ENCODE assay signal across 12 cellular contexts in the genomic region with DNA sequence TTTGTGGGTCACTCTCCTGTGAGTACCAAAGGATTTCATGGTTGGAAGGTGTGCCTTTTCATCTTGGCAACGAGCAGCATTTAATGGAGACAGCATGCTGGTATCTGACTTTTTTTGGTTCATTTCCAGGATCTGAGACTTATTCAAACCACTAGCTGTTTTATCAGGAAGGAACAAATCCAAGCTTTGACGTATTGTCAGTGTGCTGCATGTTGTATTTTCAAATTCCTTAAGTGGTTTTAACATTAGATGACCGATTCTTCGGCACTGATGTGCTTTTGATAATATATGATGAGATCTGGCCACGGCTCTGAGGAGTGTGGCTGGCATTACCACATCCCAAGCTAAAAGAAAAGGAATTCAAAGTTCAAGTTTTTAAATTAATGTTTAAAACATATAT. TPM values are rescaled to one million over a fixed set of nuclear protein-coding genes. Genes with fewer than 3 reads are reported as not detected.
DNase-seq lines count a peak whose midpoint lies in the region; ATAC-seq and TF ChIP-seq lines count a peak whose summit lies in the region.
"Had no signal": no experiment of that assay in that cellular context is flagged by ENCODE, and none has a peak within 500 bp of the region (broad histone marks: within the 10 kb centered on the region; RNA-seq: fewer than 3 reads in every experiment).

No MANE protein-coding gene starts in this region.

- H3K36me3 ChIP-seq in SJSA1 (peaks cover 20% of the 10 kb centered on the region), esophagus muscularis mucosa (peaks cover 0 to 4% (median 2%) of the 10 kb centered on the region in 4 donors), vagina (no peaks in the 10 kb centered on the region)

- TF ChIP-seq EP300 in esophagus muscularis mucosa (IDR thresholded peaks at IDR 0.05) = no peak

- H3K27me3 ChIP-seq in SJSA1 (replicated peaks) = no peaks in the 10 kb centered on the region
- H3K27me3 ChIP-seq in esophagus muscularis mucosa = no peaks in the 10 kb centered on the region
- no peaks in the 10 kb centered on the region for H3K27me3 ChIP-seq in vagina

- 28% methylated on average over 5 of the region's 5 CpGs for WGBS in esophagus muscularis mucosa

- H3K27ac ChIP-seq in SJSA1 (peak overlapping the region; percentile 25; the same call in 1 of the 2 replicates), esophagus muscularis mucosa (replicated peaks in 1 of 4) (peak overlapping the region; percentile 75 to 82 (median 81)), vagina (peak overlapping the region; percentile 68)

- intact Hi-C loops in esophagus muscularis mucosa (cut with DNase I) = no loop called here
- intact Hi-C loops in vagina (cut with DNase I) = no loop called here

- in situ Hi-C loops in KBM-7 (cut with MboI; ENCODE audit: low pct_unique_long_range_greater_than_20kb, low sequenced_read_pairs) = no loop called here

- peaks cover 14% of the 10 kb centered on the region for H3K4me1 ChIP-seq in SJSA1 (replicated peaks)
- peaks cover 30 to 46% (median 41%) of the 10 kb centered on the region in 4 donors for H3K4me1 ChIP-seq in esophagus muscularis mucosa
- peaks cover 14% of the 10 kb centered on the region for H3K4me1 ChIP-seq in vagina

- H3K4me3 ChIP-seq in SJSA1 (no peak overlapping the region), esophagus muscularis mucosa (no peak overlapping the region), vagina (no peak overlapping the region)

- no peaks in the 10 kb centered on the region for H3K9me3 ChIP-seq in SJSA1 (replicated peaks)
- no peaks in the 10 kb centered on the region for H3K9me3 ChIP-seq in esophagus muscularis mucosa
- H3K9me3 ChIP-seq in vagina = no peaks in the 10 kb centered on the region

- ATAC-seq in GM21447 (IDR thresholded peaks at IDR 0.05; ENCODE audit: unreplicated experiment) = no peak
- ATAC-seq: activated T-cell treated with anti-CD3 and anti-CD28 coated beads, Interleukin-2, amount 50 U/mL, for 72 hours; naive thymus-derived CD4-positive, alpha-beta T cell; Panc1; WTC11 had no signal

- TF ChIP-seq CTCF in esophagus muscularis mucosa (IDR thresholded peaks at IDR 0.05) = no peak
- no peak for TF ChIP-seq CTCF in vagina (IDR thresholded peaks at IDR 0.05)

- TF ChIP-seq POLR2A in esophagus muscularis mucosa (IDR thresholded peaks at IDR 0.05; ENCODE audit: low read depth) (no peak), vagina (IDR thresholded peaks at IDR 0.05) (no peak)

- DNase-seq in SJSA1 (ENCODE audit: low read depth in 1 of 2, low spot score in 2 of 2) (no peak), esophagus muscularis mucosa (ENCODE audit: extremely low spot score) (no peak), lung microvascular endothelial cell (ENCODE audit: low read depth in 2 of 2) (peak; percentile 29 to 70), vagina (ENCODE audit: extremely low spot score in 2 of 2) (no peak), KBM-7 (no peak), activated gamma-delta T cell (lab: John Stamatoyannopoulos, UW) (no peak)
- DNase-seq: activated T-cell treated with anti-CD3 and anti-CD28 coated beads, Interleukin-2, amount 50 U/mL, for 72 hours; naive thymus-derived CD4-positive, alpha-beta T cell; NCI-H2081 treated with DMSO at 0.1 percent for 48 hours had no signal

RNA-seq across cellular contexts. Expression of gene RMND1, which starts 6.4 kb away (rescaled TPM):
- total RNA-seq in SJSA1 (2014; rRNA removed; shearing (Covaris generic)) = 13.5 and 25.9 TPM in 2 replicates
- total RNA-seq in esophagus muscularis mucosa (10 to 100 TPM in 3 of 4 donors, 1 to 10 TPM in 1; 9.9 to 18.7 (median 12.1) TPM), lung microvascular endothelial cell (15.1 and 24.2 TPM in 2 replicates), vagina (15.7 TPM)

RNA-seq across cellular contexts. Expression of gene CCDC170, which starts 48.3 kb away (rescaled TPM):
- 0.61 and 2.4 TPM in 2 replicates for total RNA-seq in SJSA1 (2014; rRNA removed; shearing (Covaris generic))
- 1 to 10 TPM in 1 of 4 donors, under 1 TPM in 3; 0.32 to 1.5 (median 0.49) TPM for total RNA-seq in esophagus muscularis mucosa
- under 0.01 TPM in 1 of 2 replicates, not detected in the other for total RNA-seq in lung microvascular endothelial cell
- 2.0 TPM for total RNA-seq in vagina
- total RNA-seq: activated T-cell treated with anti-CD3 and anti-CD28 coated beads, Interleukin-2, amount 50 U/mL, for 72 hours had no signal

RNA-seq across cellular contexts. Expression of gene ZBTB2, which starts 54.1 kb away (rescaled TPM):
- 21.1 and 23.4 TPM in 2 replicates for total RNA-seq in SJSA1 (2014; rRNA removed; shearing (Covaris generic))
- 10 to 100 TPM in 3 of 4 donors, 1 to 10 TPM in 1; 7.1 to 16.3 (median 11.5) TPM for total RNA-seq in esophagus muscularis mucosa
- total RNA-seq in lung microvascular endothelial cell = 4.8 and 6.0 TPM in 2 replicates
- total RNA-seq in vagina = 15.0 TPM

Comparison
In these comparisons a context has a peak if more than half of its experiments do, and no peak if none do; other contexts are left out.
1. DNase-seq: peak in lung microvascular endothelial cell (2 of 2); none in SJSA1 (0 of 2), esophagus muscularis mucosa (single experiment), vagina (0 of 2), KBM-7 (single experiment) and activated gamma-delta T cell (single experiment).
2. H3K27ac ChIP-seq: peak in every context shown above with its lines; median percentile 81 in esophagus muscularis mucosa; 68 in vagina; 25 in SJSA1.